ENCODE assay signal across 8 cellular contexts in genomic region chr17:42337442-42337841, GRCh38.
DNase-seq lines count a peak whose midpoint lies in the region; ATAC-seq lines count a peak whose summit lies in the region.

No MANE protein-coding gene starts in this region.

- no peaks in the 10 kb centered on the region for H3K9me3 ChIP-seq in KOPT-K1 (ENCODE audit: insufficient read depth, low read length, poor library complexity, severe bottlenecking)

- H3K36me3 ChIP-seq in KOPT-K1 (ENCODE audit: insufficient read depth, low read length): peaks cover 77% of the 10 kb centered on the region

- peak; percentile 41 for ATAC-seq in GM18499 (IDR thresholded peaks at IDR 0.05; ENCODE audit: insufficient read depth, unreplicated experiment)
- no peak for ATAC-seq in GM21360 (IDR thresholded peaks at IDR 0.05; ENCODE audit: unreplicated experiment)

- peaks cover 72% of the 10 kb centered on the region for H3K4me1 Mint-ChIP-seq in activated naive CD4-positive, alpha-beta T cell treated with anti-CD3 and anti-CD28 coated beads, Interleukin-2, amount 10 ng/mL, durations not matched to agents 7 days and 5 days

- peak overlapping the region; percentile 84 for H3K27ac Mint-ChIP-seq in activated naive CD4-positive, alpha-beta T cell treated with anti-CD3 and anti-CD28 coated beads, Interleukin-2, amount 10 ng/mL, durations not matched to agents 7 days and 5 days

- no peaks in the 10 kb centered on the region for H3K27me3 Mint-ChIP-seq in activated naive CD4-positive, alpha-beta T cell treated with anti-CD3 and anti-CD28 coated beads, Interleukin-2, amount 10 ng/mL, durations not matched to agents 7 days and 5 days

- H3K27ac ChIP-seq in KOPT-K1 (ENCODE audit: low read depth, low read length, poor library complexity, severe bottlenecking): peak overlapping the region; percentile 54

- H3K9me3 Mint-ChIP-seq in activated naive CD4-positive, alpha-beta T cell treated with anti-CD3 and anti-CD28 coated beads, Interleukin-2, amount 10 ng/mL, durations not matched to agents 7 days and 5 days: no peaks in the 10 kb centered on the region

- H3K4me3 Mint-ChIP-seq in activated naive CD4-positive, alpha-beta T cell treated with anti-CD3 and anti-CD28 coated beads, Interleukin-2, amount 10 ng/mL, durations not matched to agents 7 days and 5 days: peak overlapping the region; percentile 13

- peaks cover 65% of the 10 kb centered on the region for H3K36me3 Mint-ChIP-seq in activated naive CD4-positive, alpha-beta T cell treated with anti-CD3 and anti-CD28 coated beads, Interleukin-2, amount 10 ng/mL, durations not matched to agents 7 days and 5 days

- CTCF ChIA-PET in activated naive CD4-positive, alpha-beta T cell treated with anti-CD3 and anti-CD28 coated beads, Interleukin-2, amount 10 ng/mL, durations not matched to agents 7 days and 5 days (lab: Charles Lee): interaction anchor here (0.7 to 1.4 kb wide), 6 partner anchors 11 to 72 kb away, joined by 3 to 11 read pairs (median 4); partner anchors contain the start of gene STAT3

- DNase-seq in activated naive CD4-positive, alpha-beta T cell treated with anti-CD3 and anti-CD28 coated beads, Interleukin-2, amount 10 ng/mL, durations not matched to agents 7 days and 5 days: peak; percentile 84
- DNase-seq in stimulated activated CD4-positive, alpha-beta T cell treated with anti-CD3 and anti-CD28 coated beads, Interleukin-2, amount 100 ng/mL, for 24 hours: peak; percentile 77 to 80
- DNase-seq in HUDEP-2 (lab: John Stamatoyannopoulos, UW; ENCODE audit: unreplicated experiment in 76 of 76): no peak
- no peak for DNase-seq in AML-193 (lab: John Stamatoyannopoulos, UW)
- no peak for DNase-seq in SKM-1 treated with dmso at 0.1 percent for 144 hours (lab: John Stamatoyannopoulos, UW; ENCODE audit: unreplicated experiment)

Comparison
In these comparisons a context has a peak if more than half of its experiments do, and no peak if none do; other contexts are left out.
1. DNase-seq: peak in activated naive CD4-positive, alpha-beta T cell treated with anti-CD3 and anti-CD28 coated beads, Interleukin-2, amount 10 ng/mL, durations not matched to agents 7 days and 5 days (single experiment) and stimulated activated CD4-positive, alpha-beta T cell treated with anti-CD3 and anti-CD28 coated beads, Interleukin-2, amount 100 ng/mL, for 24 hours (2 of 2); none in HUDEP-2 (0 of 76), AML-193 (0 of 2) and SKM-1 treated with dmso at 0.1 percent for 144 hours (single experiment).